ENCODE assay signal across 8 cellular contexts in genomic region chr14:101781240-101782061, GRCh38. TPM values are rescaled to one million over a fixed set of nuclear protein-coding genes. Genes with fewer than 3 reads are reported as not detected.
DNase-seq lines count a peak whose midpoint lies in the region; ATAC-seq, FAIRE-seq and TF ChIP-seq lines count a peak whose summit lies in the region.

No MANE protein-coding gene starts in this region.

- CTCF ChIA-PET in GM12878 (lab: Yijun Ruan, JAX): no interaction called here
- CTCF ChIA-PET in PC-3 (lab: Charles Lee): no interaction called here

- WGBS in GM12878 (ENCODE audit: insufficient coverage, insufficient replicate concordance, low lambda C conversion rate, missing lambda C conversion rate): under 1% methylated on average over 45 of the region's 67 CpGs

- FAIRE-seq in GM12878 (lab: Jason Lieb, UNC) (no peak), urothelium cell line (lab: Jason Lieb, UNC) (no peak)

- peak overlapping the region; percentile 31; the same call in 1 of the 2 replicates for H3K4me2 ChIP-seq in GM12878 (ENCODE audit: control insufficient read depth, insufficient read depth)
- no peak overlapping the region for H3K4me2 ChIP-seq in PC-3 (ENCODE audit: low read length)

- no peak for TF ChIP-seq EP300 in GM12878 (IDR thresholded peaks at IDR 0.05; ENCODE audit: borderline replicate concordance in 1 of 2, control insufficient read depth in 1 of 2, low read depth in 2 of 2, low read length in 2 of 2)

- H2AFZ ChIP-seq in GM12878 (ENCODE audit: control insufficient read depth, low read depth, low read length): peak overlapping the region; percentile 39
- H2AFZ ChIP-seq in PC-3 (ENCODE audit: low read length): no peak overlapping the region

- H3K27me3 Mint-ChIP-seq in CD4-positive, CD25-positive, alpha-beta regulatory T cell: peaks cover 17% of the 10 kb centered on the region

- H3K79me2 ChIP-seq in GM12878 (ENCODE audit: control insufficient read depth, insufficient read depth, low read length) (no peaks in the 10 kb centered on the region), PC-3 (ENCODE audit: low read length) (no peaks in the 10 kb centered on the region)

- H4K20me1 ChIP-seq in GM12878 (ENCODE audit: control insufficient read depth, insufficient read depth) (no peaks in the 10 kb centered on the region), PC-3 (ENCODE audit: low read length) (no peaks in the 10 kb centered on the region)

- no peaks in the 10 kb centered on the region for H3K9me3 ChIP-seq in CD4-positive, CD25-positive, alpha-beta regulatory T cell (ENCODE audit: control insufficient read depth in 2 of 2, low read length in 2 of 2)
- H3K9me3 ChIP-seq in GM12878 (replicated peaks; ENCODE audit: control insufficient read depth, insufficient read depth, low read length): no peaks in the 10 kb centered on the region
- no peaks in the 10 kb centered on the region for H3K9me3 ChIP-seq in PC-3 (ENCODE audit: low read length)

- H3K27ac ChIP-seq in CD4-positive, CD25-positive, alpha-beta regulatory T cell (ENCODE audit: insufficient read depth, low read length, poor library complexity, severe bottlenecking): no peak overlapping the region
- H3K27ac ChIP-seq in GM12878 (ENCODE audit: control insufficient read depth, insufficient read depth) (no peak overlapping the region), PC-3 (ENCODE audit: low read length) (no peak overlapping the region)

- in situ Hi-C loops in GM12878 (cut with MboI): no loop called here

- TF ChIP-seq POLR2A in GM12878 (IDR thresholded peaks at IDR 0.05; ENCODE audit: low read depth, low read length): no peak

- peaks cover 7% of the 10 kb centered on the region for H3K4me1 ChIP-seq in CD4-positive, CD25-positive, alpha-beta regulatory T cell (ENCODE audit: control insufficient read depth, insufficient read depth, low read length, poor library complexity, severe bottlenecking)
- H3K4me1 ChIP-seq in GM12878 (ENCODE audit: control insufficient read depth, insufficient read depth, low read length) (peaks cover 6% of the 10 kb centered on the region), PC-3 (ENCODE audit: insufficient read depth, low read length) (no peaks in the 10 kb centered on the region)

- peak overlapping the region; percentile 66 to 89 (median 80) for H3K4me3 Mint-ChIP-seq in CD4-positive, CD25-positive, alpha-beta regulatory T cell

- no TSS peak for BruUV-seq in GM12878 (replicated peaks; lab: Mats Ljungman, UMichigan)
- BruUV-seq in PC-3 (replicated peaks; lab: Mats Ljungman, UMichigan): no TSS peak

- no peak overlapping the region for H3K4me3 ChIP-seq in CD4-positive, CD25-positive, alpha-beta regulatory T cell (ENCODE audit: low read depth, low read length)
- H3K4me3 ChIP-seq in GM12878 (peak overlapping the region; percentile 50; the same call in 1 of the 2 replicates), PC-3 (ENCODE audit: low read length) (no peak overlapping the region)

- RAD21 ChIA-PET in GM12878 (lab: Charles Lee; ENCODE audit: unreplicated experiment): no interaction called here

- H3K9me3 Mint-ChIP-seq in CD4-positive, CD25-positive, alpha-beta regulatory T cell: peaks cover 0 to 3% (median 0%) of the 10 kb centered on the region in 7 donors

- TF ChIP-seq CTCF in GM12878 (IDR thresholded peaks at IDR 0.05 in 2 of 3, conservative IDR thresholded peaks at IDR 0.05 in 1 of 3; ENCODE audit: control insufficient read depth in 2 of 3, extremely low read depth in 1 of 3, insufficient read depth in 1 of 3, low read depth in 3 of 3, low read length in 3 of 3) (no peak), PC-3 (conservative IDR thresholded peaks at IDR 0.05; ENCODE audit: low read depth, low read length) (no peak)

- no peaks in the 10 kb centered on the region for H3F3A ChIP-seq in PC-3 (ENCODE audit: low read length, unreplicated experiment)

- peak in 2 of 3 donors; percentile 29 to 44 for DNase-seq in CD4-positive, CD25-positive, alpha-beta regulatory T cell
- DNase-seq in NCI-H2227 treated with DMSO at 0.1 percent for 48 hours (lab: John Stamatoyannopoulos, UW): peak; percentile 11
- no peak for DNase-seq in GM12878 (ENCODE audit: low read depth, low spot score)
- DNase-seq in left kidney (ENCODE audit: low read depth, low spot score): peak; percentile 66
- peak; percentile 64 for DNase-seq in stimulated activated CD8-positive, alpha-beta memory T cell treated with anti-CD3 and anti-CD28 coated beads, Interleukin-4, amount 100 ng/mL, for 48 hours
- no peak for DNase-seq in urothelium cell line (ENCODE audit: low spot score)
- DNase-seq in glomerular visceral epithelial cell (ENCODE audit: extremely low spot score): no peak
- DNase-seq in PC-3: no peak

- no peak overlapping the region for H3K27ac Mint-ChIP-seq in CD4-positive, CD25-positive, alpha-beta regulatory T cell

- ATAC-seq in CD4-positive, CD25-positive, alpha-beta regulatory T cell (ENCODE audit: low read depth in 2 of 2): peak; percentile 45 to 56
- peak; percentile 69 for ATAC-seq in GM12878
- no peak for ATAC-seq in PC-3

- H3K36me3 Mint-ChIP-seq in CD4-positive, CD25-positive, alpha-beta regulatory T cell: peaks cover 13% of the 10 kb centered on the region

- H3K27me3 ChIP-seq in CD4-positive, CD25-positive, alpha-beta regulatory T cell (ENCODE audit: control insufficient read depth, insufficient read depth, low read length): no peaks in the 10 kb centered on the region
- H3K27me3 ChIP-seq in GM12878 (replicated peaks in 1 of 2; ENCODE audit: control insufficient read depth in 2 of 2, insufficient read depth in 2 of 2, low read length in 1 of 2) (peaks cover 4% of the 10 kb centered on the region in 2 experiments; a peak in 2 of 4 replicates), PC-3 (ENCODE audit: low read length) (no peaks in the 10 kb centered on the region)

- no peaks in the 10 kb centered on the region for H3K9me2 ChIP-seq in PC-3 (replicated peaks; ENCODE audit: low read length)

- no peak overlapping the region; the same call in 1 of the 2 replicates for H3K9ac ChIP-seq in GM12878 (ENCODE audit: control insufficient read depth, insufficient read depth, low read length)
- H3K9ac ChIP-seq in PC-3 (ENCODE audit: low read length): no peak overlapping the region

- no peaks in the 10 kb centered on the region for H3K36me3 ChIP-seq in CD4-positive, CD25-positive, alpha-beta regulatory T cell (ENCODE audit: control insufficient read depth, insufficient read depth, low read length)
- H3K36me3 ChIP-seq in GM12878 (ENCODE audit: control insufficient read depth in 2 of 2, insufficient read depth in 2 of 2, low read length in 1 of 2) (no peaks in the 10 kb centered on the region), PC-3 (ENCODE audit: low read depth, low read length) (no peaks in the 10 kb centered on the region)

- POLR2A ChIA-PET in GM12878 (lab: Charles Lee): no interaction called here
- POLR2A ChIA-PET in PC-3 (lab: Charles Lee; ENCODE audit: unreplicated experiment): no interaction called here

- TF ChIP-seq RAD21 in GM12878 (IDR thresholded peaks at IDR 0.05; ENCODE audit: insufficient read depth, low read depth, low read length): no peak

- H3K4me1 Mint-ChIP-seq in CD4-positive, CD25-positive, alpha-beta regulatory T cell: peaks cover 0 to 50% (median 18%) of the 10 kb centered on the region in 4 donors

- SMC1A ChIA-PET in GM12878 (lab: Charles Lee; ENCODE audit: uncharacterized antibody, unreplicated experiment): no interaction called here

- intact Hi-C loops in GM12878 (cut with micrococcal nuclease; ENCODE audit: unreplicated experiment) (no loop called here), PC-3 (cut with micrococcal nuclease) (no loop called here)

TF ChIP-seq in GM12878, 131 proteins besides CTCF, POLR2A, EP300 and RAD21:
- TF ChIP-seq SUZ12 (IDR thresholded peaks at IDR 0.05; ENCODE audit: unreplicated experiment) (peak; percentile 51), ZBED1 (IDR thresholded peaks at IDR 0.05; ENCODE audit: borderline replicate concordance) (no peak), ATF2 (IDR thresholded peaks at IDR 0.05; ENCODE audit: low read length) (no peak), CBX3 (IDR thresholded peaks at IDR 0.05; ENCODE audit: borderline replicate concordance, low read depth) (no peak), EED (IDR thresholded peaks at IDR 0.05; ENCODE audit: low read depth) (peak; percentile 35; the same call in 1 of the 2 replicates)

RNA-seq across cellular contexts. Expression of gene PPP2R5C, which starts 19.9 kb away (rescaled TPM):
- total RNA-seq in CD4-positive, CD25-positive, alpha-beta regulatory T cell: 650 TPM
- polyA plus RNA-seq in CD4-positive, CD25-positive, alpha-beta regulatory T cell: 100 to 1,000 TPM; 244 to 294 (median 270) TPM
- total RNA-seq in GM12878 (2013; cell fraction: nucleolus; rRNA removed): 233 and 280 TPM in 2 replicates
- total RNA-seq in GM12878 (2014; rRNA removed) (106 and 118 TPM in 2 replicates), GM12878 (2014; rRNA removed; fragmentation: Illumina TruSeq; extraction: Trizol) (133 and 135 TPM in 2 replicates), GM12878 (2021) (141 and 144 TPM in 2 replicates), PC-3 (2014; rRNA removed) (92.9 and 96.1 TPM in 2 replicates)
- polyA plus RNA-seq in GM12878 (2011; ENCODE audit: low read depth): 130 TPM
- polyA plus RNA-seq in GM12878 (2011; rRNA removed) (132 and 194 TPM in 2 replicates), GM12878 (2014; fragmentation: Illumina TruSeq; extraction: Trizol) (145 and 187 TPM in 2 replicates), GM12878 (2014; fragmentation: Nextera tagmentation; extraction: Ambion mirVana) (100 to 1,000 TPM; 190 to 199 TPM), GM12878 (2014; rRNA removed) (93.1 and 111 TPM in 2 replicates), GM12878 (2016; fragmentation: Nextera tagmentation; extraction: Ambion mirVana) (100 to 1,000 TPM; 167 to 168 TPM)
- 61.5 and 81.4 TPM in 2 replicates for polyA plus RNA-seq in GM12878 (2011; cell fraction: cytosol; rRNA removed)
- 66.5 and 68.6 TPM in 2 replicates for polyA plus RNA-seq in GM12878 (2011; cell fraction: nucleus; rRNA removed)
- 92.9 and 105 TPM in 2 replicates for polyA plus RNA-seq in GM12878 (2012)
- 135 and 229 TPM in 2 replicates for polyA minus RNA-seq in GM12878 (2011; rRNA and poly(A)+ RNA removed)
- 53.3 and 71.7 TPM in 2 replicates for polyA minus RNA-seq in GM12878 (2011; cell fraction: cytosol; rRNA and poly(A)+ RNA removed)
- polyA minus RNA-seq in GM12878 (2011; cell fraction: nucleus; rRNA and poly(A)+ RNA removed): 71.0 and 107 TPM in 2 replicates

Comparison
In these comparisons a context has a peak if more than half of its experiments do, and no peak if none do; other contexts are left out.
1. DNase-seq: peak in CD4-positive, CD25-positive, alpha-beta regulatory T cell (2 of 3), NCI-H2227 treated with DMSO at 0.1 percent for 48 hours (single experiment), left kidney (single experiment) and stimulated activated CD8-positive, alpha-beta memory T cell treated with anti-CD3 and anti-CD28 coated beads, Interleukin-4, amount 100 ng/mL, for 48 hours (single experiment); none in GM12878 (single experiment), urothelium cell line (single experiment), glomerular visceral epithelial cell (single experiment) and PC-3 (single experiment).